In genomic region chr16:78842950-78843349, GRCh38 we compare ENCODE assay signal across 26 cellular contexts.
"Had no signal": no experiment of that assay in that cellular context is flagged by ENCODE, and none has a peak within 500 bp of the region (broad histone marks: within the 10 kb centered on the region; RNA-seq: fewer than 3 reads in every experiment).

No MANE protein-coding gene starts in this region.

- DNase-seq: activated CD4-positive, alpha-beta T cell treated with anti-CD3 and anti-CD28 coated beads for 1 hour; activated CD4-positive, alpha-beta T cell treated with anti-CD3 and anti-CD28 coated beads, Interleukin-2, amount 50 U/mL, for 1 hour; activated T-cell treated with anti-CD3 and anti-CD28 coated beads, Interleukin-2, amount 50 U/mL, for 24 hours; aorta; caudate nucleus; effector CD4-positive, alpha-beta T cell; erythroblast; foreskin fibroblast; immature natural killer cell; left lung; mammary epithelial cell; naive thymus-derived CD8-positive, alpha-beta T cell; ovary; psoas muscle; right cardiac atrium; stimulated activated CD4-positive, alpha-beta T cell treated with anti-CD3 and anti-CD28 coated beads, Interleukin-4, amount 100 ng/mL, for 24 hours; stimulated activated naive CD4-positive, alpha-beta T cell treated with Interleukin-2 at 50 U/mL for 16 hours; substantia nigra; thyroid gland; upper lobe of right lung had no signal

- H3K4me3 Mint-ChIP-seq: activated T-cell treated with anti-CD3 and anti-CD28 coated beads, Interleukin-2, amount 50 U/mL, for 24 hours; activated T-helper 17 cell treated with anti-CD3 and anti-CD28 coated beads, Interleukin-2, amount 50 U/mL, for 72 hours; dendritic cell treated with granulocyte-macrophage colony-stimulating factor and Interleukin-4, amounts not matched to agents 40 ng/mL and 50 ng/mL, for 4 days; mesothelial cell of epicardium; naive thymus-derived CD8-positive, alpha-beta T cell had no signal

- H3K27ac Mint-ChIP-seq: activated naive CD4-positive, alpha-beta T cell treated with anti-CD3 and anti-CD28 coated beads, Interleukin-2, amount 50 U/mL, for 72 hours; activated T-cell treated with anti-CD3 and anti-CD28 coated beads, Interleukin-2, amount 50 U/mL, for 24 hours; activated T-helper 17 cell treated with anti-CD3 and anti-CD28 coated beads, Interleukin-2, amount 50 U/mL, for 72 hours; dendritic cell treated with granulocyte-macrophage colony-stimulating factor and Interleukin-4, amounts not matched to agents 40 ng/mL and 50 ng/mL, for 4 days; mesothelial cell of epicardium; naive thymus-derived CD8-positive, alpha-beta T cell had no signal

- H3K36me3 ChIP-seq: left lung, neutrophil, ovary, thyroid gland, upper lobe of right lung had no signal

- H3K36me3 Mint-ChIP-seq: activated naive CD4-positive, alpha-beta T cell treated with anti-CD3 and anti-CD28 coated beads, Interleukin-2, amount 50 U/mL, for 72 hours; brain; immature natural killer cell; mesothelial cell of epicardium; naive thymus-derived CD8-positive, alpha-beta T cell had no signal

- H3K27me3 ChIP-seq: left lung, neutrophil, ovary, thyroid gland, upper lobe of right lung had no signal

- H3K4me1 Mint-ChIP-seq: immature natural killer cell; naive thymus-derived CD8-positive, alpha-beta T cell had no signal

- H3K27me3 Mint-ChIP-seq: activated T-cell treated with anti-CD3 and anti-CD28 coated beads, Interleukin-2, amount 50 U/mL, for 24 hours; activated T-helper 17 cell treated with anti-CD3 and anti-CD28 coated beads, Interleukin-2, amount 50 U/mL, for 72 hours; brain; dendritic cell treated with granulocyte-macrophage colony-stimulating factor and Interleukin-4, amounts not matched to agents 40 ng/mL and 50 ng/mL, for 4 days; naive thymus-derived CD8-positive, alpha-beta T cell had no signal

- H3K4me1 ChIP-seq: left lung, thyroid gland had no signal

- H3K27ac ChIP-seq: left lung, neutrophil, ovary, psoas muscle, thyroid gland, upper lobe of right lung had no signal

- H3K9me3 ChIP-seq: left lung, neutrophil, ovary, psoas muscle, thyroid gland, upper lobe of right lung had no signal

- H3K4me3 ChIP-seq: left lung, ovary, psoas muscle, thyroid gland, upper lobe of right lung had no signal

- H3K9me3 Mint-ChIP-seq: activated naive CD4-positive, alpha-beta T cell treated with anti-CD3 and anti-CD28 coated beads, Interleukin-2, amount 50 U/mL, for 72 hours; activated T-cell treated with anti-CD3 and anti-CD28 coated beads, Interleukin-2, amount 50 U/mL, for 24 hours; activated T-helper 17 cell treated with anti-CD3 and anti-CD28 coated beads, Interleukin-2, amount 50 U/mL, for 72 hours; immature natural killer cell had no signal
